Comparison of ENCODE assay signal across 11 cellular contexts in the genomic region with DNA sequence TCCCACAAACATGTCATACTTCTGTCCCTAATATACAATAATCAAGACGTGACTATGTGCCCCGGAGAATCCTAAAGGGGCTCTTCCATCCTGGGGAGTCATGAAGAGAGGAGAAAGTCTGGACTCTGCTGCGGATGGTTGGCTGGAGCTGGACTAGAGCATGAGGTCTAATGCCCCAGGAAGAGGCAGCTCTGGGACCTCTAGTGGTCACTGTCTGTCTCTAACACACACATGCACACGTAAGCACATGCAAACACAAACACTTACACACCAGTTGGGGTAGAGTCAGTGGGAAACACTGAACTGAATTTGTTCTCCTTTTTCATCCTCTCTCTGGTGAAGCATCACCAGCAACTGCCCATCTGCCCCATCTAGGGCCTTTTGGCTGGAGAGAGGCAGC.
A peak's percentile ranks its signal among the peaks of the same experiment; 100 is the strongest.
DNase-seq lines count a peak whose midpoint lies in the region; ATAC-seq, FAIRE-seq and TF ChIP-seq lines count a peak whose summit lies in the region.
"Had no signal": no experiment of that assay in that cellular context is flagged by ENCODE, and none has a peak within 500 bp of the region (broad histone marks: within the 10 kb centered on the region; RNA-seq: fewer than 3 reads in every experiment).

No MANE protein-coding gene starts in this region.

- CTCF ChIA-PET in K562 (lab: Yijun Ruan, JAX; ENCODE audit: low intra/inter-chr PET ratio) = no interaction called here

- H3K4me2 ChIP-seq in K562 (ENCODE audit: insufficient read depth, low read length) = no peak overlapping the region

- H4K20me1 ChIP-seq in K562 (replicated peaks; ENCODE audit: control insufficient read depth, insufficient read depth, low read length) = no peaks in the 10 kb centered on the region

- POLR2A ChIA-PET in K562 (lab: Yijun Ruan, JAX) = interaction anchor here (0.8 kb wide), 1 partner anchor 27 kb away, joined by 3 read pairs; no protein-coding TSS in a partner anchor

- TF ChIP-seq RAD21 in K562 (CRISPR knock-in tag; conservative IDR thresholded peaks at IDR 0.05 in 1 of 2, IDR thresholded peaks at IDR 0.05 in 1 of 2) = peak in 1 of 2 experiments; percentile 19; a peak in 1 of 4 replicates

- no peaks in the 10 kb centered on the region for H3K9me3 ChIP-seq in K562 (replicated peaks; ENCODE audit: control insufficient read depth, insufficient read depth, low read depth, low read length)
- H3K9me3 ChIP-seq: vagina had no signal

- no peaks in the 10 kb centered on the region for H3K27me3 ChIP-seq in K562 (ENCODE audit: control insufficient read depth in 2 of 2, insufficient read depth in 2 of 2, low read length in 2 of 2)
- H3K27me3 ChIP-seq: vagina had no signal

- in situ Hi-C loops in K562 (cut with MboI) = no loop called here

- no peak for TF ChIP-seq EP300 in K562 (IDR thresholded peaks at IDR 0.05; ENCODE audit: low read length)

- H3K27ac ChIP-seq in K562 (ENCODE audit: extremely low read depth, low read depth, low read length) = no peak overlapping the region
- H3K27ac ChIP-seq: vagina had no signal

- H3K9ac ChIP-seq in K562 (ENCODE audit: insufficient read depth in 1 of 2, low read depth in 2 of 2, low read length in 2 of 2) = no peak overlapping the region

- H3K79me2 ChIP-seq in K562 (ENCODE audit: control insufficient read depth, insufficient read depth, low read length) = no peaks in the 10 kb centered on the region

- DNase-seq in Daoy (ENCODE audit: low read depth) (peak; percentile 6), K562 (ENCODE audit: extremely low read depth in 1 of 4, low spot score in 3 of 4) (peak in 3 of 4 experiments; percentile 8 to 15 (median 15)), mucosa of gallbladder (ENCODE audit: low spot score) (peak; percentile 12), posterior vena cava (ENCODE audit: low spot score) (no peak)
- no peak for DNase-seq in stimulated activated naive CD4-positive, alpha-beta T cell treated with Interleukin-2 at 50 U/mL for 16 hours (lab: John Stamatoyannopoulos, UW)
- DNase-seq: natural killer cell, NCI-H146 had no signal

- H3K4me3 ChIP-seq in K562 = no peak overlapping the region
- H3K4me3 ChIP-seq: vagina had no signal

- no TSS peak for BruUV-seq in K562 (replicated peaks; lab: Mats Ljungman, UMichigan)

- H3K36me3 ChIP-seq in K562 (ENCODE audit: control insufficient read depth, insufficient read depth, low read length) = no peaks in the 10 kb centered on the region
- H3K36me3 ChIP-seq: vagina had no signal

- no peak overlapping the region for H2AFZ ChIP-seq in K562 (ENCODE audit: low read depth, low read length)

- no peak for TF ChIP-seq POLR2A in K562 (conservative IDR thresholded peaks at IDR 0.05)

- TF ChIP-seq CTCF in K562 (IDR thresholded peaks at IDR 0.05 in 2 of 3, conservative IDR thresholded peaks at IDR 0.05 in 1 of 3; ENCODE audit: insufficient read depth in 2 of 3, low read depth in 1 of 3, low read length in 3 of 3) = peak in 2 of 3 experiments; percentile 33 to 34; a peak in 3 of 6 replicates

- H3K9me1 ChIP-seq in K562 (ENCODE audit: control insufficient read depth, insufficient read depth, low read length) = no peaks in the 10 kb centered on the region

- intact Hi-C loops in K562 (cut with micrococcal nuclease) (no loop called here), posterior vena cava (cut with DNase I) (no loop called here)

- ATAC-seq in HG03520 (IDR thresholded peaks at IDR 0.05; ENCODE audit: unreplicated experiment) (peak; percentile 65), K562 (peak; percentile 80), GM19452 (IDR thresholded peaks at IDR 0.05; ENCODE audit: unreplicated experiment) (no peak), HG03045 (IDR thresholded peaks at IDR 0.05; ENCODE audit: unreplicated experiment) (no peak)
- ATAC-seq: natural killer cell had no signal

- WGBS in K562 (ENCODE audit: insufficient coverage, low coverage, missing lambda C conversion rate) = 3% methylated on average over 4 of the region's 4 CpGs

- no peaks in the 10 kb centered on the region for H3K4me1 ChIP-seq in K562 (replicated peaks in 1 of 2; ENCODE audit: control insufficient read depth in 2 of 2, insufficient read depth in 2 of 2, low read length in 2 of 2)
- H3K4me1 ChIP-seq: vagina had no signal

- FAIRE-seq in K562 (lab: Jason Lieb, UNC) = no peak

TF ChIP-seq in K562, 482 proteins besides CTCF, POLR2A, EP300 and RAD21:
- TF ChIP-seq SMC3 (conservative IDR thresholded peaks at IDR 0.05; ENCODE audit: insufficient read depth, low read depth, low read length) (0 out of 2 replicates have a peak, but pooled peaks have one; percentile 15), ZC3H11A (IDR thresholded peaks at IDR 0.05; ENCODE audit: low read depth, low read length) (no peak)

Comparison
In these comparisons a context has a peak if more than half of its experiments do, and no peak if none do; other contexts are left out.
1. DNase-seq: peak in Daoy (single experiment), K562 (3 of 4) and mucosa of gallbladder (single experiment); none in stimulated activated naive CD4-positive, alpha-beta T cell treated with Interleukin-2 at 50 U/mL for 16 hours (single experiment) and posterior vena cava (single experiment).
2. ATAC-seq: peak in HG03520 (single experiment) and K562 (single experiment); none in GM19452 (single experiment) and HG03045 (single experiment).